ENCODE assay signal across 9 cellular contexts in genomic region chr17:40346061-40346767, GRCh38. TPM values are rescaled to one million over a fixed set of nuclear protein-coding genes. Genes with fewer than 3 reads are reported as not detected.
DNase-seq lines count a peak whose midpoint lies in the region; ATAC-seq and TF ChIP-seq lines count a peak whose summit lies in the region.
"Had no signal": no experiment of that assay in that cellular context is flagged by ENCODE, and none has a peak within 500 bp of the region (broad histone marks: within the 10 kb centered on the region; RNA-seq: fewer than 3 reads in every experiment).

No MANE protein-coding gene starts in this region.

- H3K9me3 ChIP-seq in Caco-2 (no peaks in the 10 kb centered on the region), hepatocyte (ENCODE audit: low read depth) (no peaks in the 10 kb centered on the region)

- peaks cover 24% of the 10 kb centered on the region for H3K4me1 Mint-ChIP-seq in Caco-2 (ENCODE audit: low read depth, unreplicated experiment)
- peaks cover 67% of the 10 kb centered on the region for H3K4me1 Mint-ChIP-seq in activated naive CD8-positive, alpha-beta T cell (ENCODE audit: low read depth)

- no peak for DNase-seq in Caco-2
- no peak for DNase-seq in hepatocyte (ENCODE audit: low spot score)
- DNase-seq in retinal pigment epithelial cell (ENCODE audit: low read depth): no peak
- no peak for DNase-seq in NCI-H2171 (lab: John Stamatoyannopoulos, UW)

- intact Hi-C loops in Caco-2 (cut with micrococcal nuclease; ENCODE audit: unreplicated experiment): loop anchor here (1.0 to 2.0 kb wide), 2 partner anchors 12 to 43 kb away; no protein-coding TSS in a partner anchor

- no peaks in the 10 kb centered on the region for H3K27me3 ChIP-seq in Caco-2 (replicated peaks; ENCODE audit: control insufficient read depth, insufficient read depth, low read length)
- no peaks in the 10 kb centered on the region for H3K27me3 ChIP-seq in hepatocyte

- peaks cover 38% of the 10 kb centered on the region for H3K4me1 ChIP-seq in Caco-2
- peaks cover 63% of the 10 kb centered on the region for H3K4me1 ChIP-seq in hepatocyte (ENCODE audit: insufficient read depth)

- no peaks in the 10 kb centered on the region for H3K27me3 Mint-ChIP-seq in Caco-2 (ENCODE audit: insufficient read depth, unreplicated experiment)
- no peaks in the 10 kb centered on the region for H3K27me3 Mint-ChIP-seq in activated naive CD8-positive, alpha-beta T cell

- CTCF ChIA-PET in Caco-2 (lab: Charles Lee): interaction anchor here (1.0 to 2.9 kb wide), 11 partner anchors 9 to 233 kb away, joined by 3 to 40 read pairs (median 5); partner anchors contain the start of gene TOP2A

- H3K9me2 ChIP-seq in hepatocyte (replicated peaks; ENCODE audit: insufficient read depth): no peaks in the 10 kb centered on the region

- H4K20me1 ChIP-seq in hepatocyte (ENCODE audit: insufficient read depth, poor library complexity, severe bottlenecking): peaks cover 46% of the 10 kb centered on the region

- H3K4me2 ChIP-seq in hepatocyte: peak overlapping the region; percentile 96

- ATAC-seq in GM19397 (IDR thresholded peaks at IDR 0.05; ENCODE audit: unreplicated experiment): no peak
- ATAC-seq in GM18867 (IDR thresholded peaks at IDR 0.05; ENCODE audit: unreplicated experiment): no peak
- ATAC-seq in GM18861 (IDR thresholded peaks at IDR 0.05; ENCODE audit: unreplicated experiment): no peak

- POLR2A ChIA-PET in Caco-2 (lab: Charles Lee): interaction anchor here (0.5 to 2.1 kb wide), 9 partner anchors 11 to 98 kb away, joined by 3 to 36 read pairs (median 3); partner anchors contain the start of gene TOP2A

- H3K9me3 Mint-ChIP-seq in Caco-2 (ENCODE audit: unreplicated experiment): no peaks in the 10 kb centered on the region
- no peaks in the 10 kb centered on the region for H3K9me3 Mint-ChIP-seq in activated naive CD8-positive, alpha-beta T cell (ENCODE audit: low read depth)

- peak overlapping the region; percentile 89 for H3K4me3 Mint-ChIP-seq in Caco-2 (ENCODE audit: unreplicated experiment)
- H3K4me3 Mint-ChIP-seq in activated naive CD8-positive, alpha-beta T cell: peak overlapping the region; percentile 67

- peak overlapping the region; percentile 99 for H3K27ac ChIP-seq in hepatocyte
- H3K27ac ChIP-seq: HL-60 had no signal

- no TSS peak for BruUV-seq in Caco-2 (replicated peaks; lab: Mats Ljungman, UMichigan)

- no peak overlapping the region for H2AFZ ChIP-seq in hepatocyte

- TF ChIP-seq CTCF in Caco-2 (IDR thresholded peaks at IDR 0.05; ENCODE audit: insufficient read depth in 1 of 2, low read depth in 1 of 2, low read length in 1 of 2, severe bottlenecking in 1 of 2, unreplicated experiment in 1 of 2) (no peak), hepatocyte (IDR thresholded peaks at IDR 0.05; ENCODE audit: poor library complexity) (no peak), retinal pigment epithelial cell (conservative IDR thresholded peaks at IDR 0.05; ENCODE audit: low read depth, low read length) (no peak)

- WGBS in hepatocyte (ENCODE audit: low lambda C conversion rate, missing lambda C conversion rate): 41% methylated on average over 10 of the region's 10 CpGs

- H3K36me3 Mint-ChIP-seq in Caco-2 (ENCODE audit: insufficient read depth, unreplicated experiment): peaks cover 43% of the 10 kb centered on the region
- H3K36me3 Mint-ChIP-seq in activated naive CD8-positive, alpha-beta T cell: no peaks in the 10 kb centered on the region

- H3K4me3 ChIP-seq in Caco-2 (ENCODE audit: low read depth, low read length) (peak overlapping the region; percentile 64; the same call in 1 of the 2 replicates), hepatocyte (no peak overlapping the region), retinal pigment epithelial cell (ENCODE audit: low read length) (peak overlapping the region; percentile 87)

- H3K27ac Mint-ChIP-seq in Caco-2 (ENCODE audit: unreplicated experiment): peak overlapping the region; percentile 93
- H3K27ac Mint-ChIP-seq in activated naive CD8-positive, alpha-beta T cell: peak overlapping the region; percentile 64

- peaks cover 2% of the 10 kb centered on the region; the same call in 1 of the 2 replicates for H3K36me3 ChIP-seq in Caco-2 (ENCODE audit: control insufficient read depth, insufficient read depth, low read length)
- no peaks in the 10 kb centered on the region for H3K36me3 ChIP-seq in hepatocyte (replicated peaks; ENCODE audit: insufficient read depth, low read depth)

- H3K79me2 ChIP-seq in hepatocyte: peaks cover 93% of the 10 kb centered on the region

RNA-seq across cellular contexts. Expression of gene GJD3, which starts 18.3 kb away (rescaled TPM):
- total RNA-seq in Caco-2 (2022) (not detected in 2 replicates), hepatocyte (0.47 TPM in 1 of 2 replicates, not detected in the other)
- polyA plus RNA-seq in hepatocyte: 3.3 and 3.8 TPM in 2 replicates

RNA-seq across cellular contexts. Expression of gene RARA, which starts 37.2 kb away (rescaled TPM):
- total RNA-seq in Caco-2 (2022) (26.6 and 27.6 TPM in 2 replicates), hepatocyte (19.2 and 30.0 TPM in 2 replicates)
- 33.1 and 34.4 TPM in 2 replicates for polyA plus RNA-seq in hepatocyte

RNA-seq across cellular contexts. Expression of gene CDC6, which starts 58.5 kb away (rescaled TPM):
- total RNA-seq in Caco-2 (2022) (86.1 and 96.4 TPM in 2 replicates), hepatocyte (5.8 and 8.6 TPM in 2 replicates)
- polyA plus RNA-seq in hepatocyte: 5.1 and 7.5 TPM in 2 replicates
